9 cellular contexts compared by ENCODE assay signal in genomic region chr5:119355244-119355635, GRCh38. TPM values are rescaled to one million over a fixed set of nuclear protein-coding genes. Genes with fewer than 3 reads are reported as not detected.
DNase-seq lines count a peak whose midpoint lies in the region; ATAC-seq, FAIRE-seq and TF ChIP-seq lines count a peak whose summit lies in the region.
"Had no signal": no experiment of that assay in that cellular context is flagged by ENCODE, and none has a peak within 500 bp of the region (broad histone marks: within the 10 kb centered on the region; RNA-seq: fewer than 3 reads in every experiment).

No MANE protein-coding gene starts in this region.

- ATAC-seq in GM21529 (IDR thresholded peaks at IDR 0.05; ENCODE audit: unreplicated experiment) (peak; percentile 23), memory B cell (ENCODE audit: low read depth) (no peak), GM18517 (IDR thresholded peaks at IDR 0.05; ENCODE audit: unreplicated experiment) (no peak)

- intact Hi-C loops in tibial artery (cut with DNase I; ENCODE audit: low total_unique reads): no loop called here
- intact Hi-C loops in lower leg skin (cut with DNase I; ENCODE audit: low total_unique reads): no loop called here

- no peak for TF ChIP-seq POLR2A in lower leg skin (IDR thresholded peaks at IDR 0.05)

- no peaks in the 10 kb centered on the region for H3K9me3 Mint-ChIP-seq in memory B cell

- H3K79me2 ChIP-seq in OCI-LY3 (ENCODE audit: low read length): peaks cover 74% of the 10 kb centered on the region

- no peak overlapping the region for H2AFZ ChIP-seq in OCI-LY3 (ENCODE audit: low read depth, low read length)

- peak overlapping the region; percentile 86 for H3K9ac ChIP-seq in OCI-LY3 (ENCODE audit: low read length)

- H4K20me1 ChIP-seq in OCI-LY3 (ENCODE audit: insufficient read depth, low read length): peaks cover 27% of the 10 kb centered on the region

- H3K27ac Mint-ChIP-seq in memory B cell: peak overlapping the region; percentile 93

- H3K4me2 ChIP-seq in OCI-LY3 (ENCODE audit: low read length): peak overlapping the region; percentile 91

- H3K27me3 ChIP-seq in OCI-LY3 (ENCODE audit: low read depth, low read length) (no peaks in the 10 kb centered on the region), bronchial epithelial cell (ENCODE audit: control insufficient read depth, insufficient read depth, low read length) (no peaks in the 10 kb centered on the region), tibial artery (no peaks in the 10 kb centered on the region)

- H3K4me3 ChIP-seq in OCI-LY3 (ENCODE audit: low read length) (peak overlapping the region; percentile 99), bronchial epithelial cell (ENCODE audit: low read depth, low read length) (peak overlapping the region; percentile 39), tibial artery (peak overlapping the region; percentile 63 to 76), lower leg skin (ENCODE audit: low read depth, poor library complexity, severe bottlenecking) (no peak overlapping the region)

- FAIRE-seq in bronchial epithelial cell (lab: Jason Lieb, UNC): no peak
- FAIRE-seq: TTC549 had no signal

- H3K27me3 Mint-ChIP-seq in memory B cell: no peaks in the 10 kb centered on the region

- peaks cover 15% of the 10 kb centered on the region for H3K36me3 Mint-ChIP-seq in memory B cell

- H3K9me3 ChIP-seq in OCI-LY3 (ENCODE audit: insufficient read depth, low read length) (no peaks in the 10 kb centered on the region), tibial artery (no peaks in the 10 kb centered on the region)

- H3K4me3 Mint-ChIP-seq in memory B cell: peak overlapping the region; percentile 87

- TF ChIP-seq CTCF in OCI-LY3 (IDR thresholded peaks at IDR 0.05; ENCODE audit: low read depth, low read length) (no peak), bronchial epithelial cell (IDR thresholded peaks at IDR 0.05; ENCODE audit: insufficient read depth, low read length, severe bottlenecking) (no peak), tibial artery (IDR thresholded peaks at IDR 0.05) (no peak), lower leg skin (IDR thresholded peaks at IDR 0.05) (no peak)

- peaks cover 7% of the 10 kb centered on the region for H3K36me3 ChIP-seq in OCI-LY3 (replicated peaks; ENCODE audit: low read depth, low read length)
- no peaks in the 10 kb centered on the region for H3K36me3 ChIP-seq in bronchial epithelial cell (ENCODE audit: control insufficient read depth, insufficient read depth, low read length)
- H3K36me3 ChIP-seq in tibial artery: no peaks in the 10 kb centered on the region

- peaks cover 62% of the 10 kb centered on the region for H3K4me1 Mint-ChIP-seq in memory B cell

- peak overlapping the region; percentile 92 for H3K27ac ChIP-seq in OCI-LY3 (ENCODE audit: low read length)
- peak overlapping the region; percentile 77 to 79 for H3K27ac ChIP-seq in tibial artery

- H3K4me1 ChIP-seq in OCI-LY3 (ENCODE audit: low read length) (peaks cover 56% of the 10 kb centered on the region), tibial artery (peaks cover 0 to 45% (median 17%) of the 10 kb centered on the region in 4 donors)

- DNase-seq in bronchial epithelial cell (ENCODE audit: low read depth): peak; percentile 80
- DNase-seq in memory B cell (ENCODE audit: low spot score in 2 of 2): no peak
- no peak for DNase-seq in tibial artery
- no peak for DNase-seq in lower leg skin (ENCODE audit: low spot score in 2 of 2)
- no peak for DNase-seq in cortex of kidney (lab: John Stamatoyannopoulos, UW)

- WGBS in lower leg skin, 2 donors: 52 to 67% methylated on average over 12 of the region's 12 CpGs

RNA-seq across cellular contexts. Expression of gene TNFAIP8, which starts 0.6 kb away (rescaled TPM):
- total RNA-seq in bronchial epithelial cell (51.9 and 57.1 TPM in 2 replicates), lower leg skin (10 to 100 TPM; 52.0 to 61.2 (median 54.7) TPM)
